In genomic region chr2:215537621-215538020, GRCh38 we compare ENCODE assay signal across 16 cellular contexts.
A peak's percentile ranks its signal among the peaks of the same experiment; 100 is the strongest.
DNase-seq lines count a peak whose midpoint lies in the region; ATAC-seq, FAIRE-seq and TF ChIP-seq lines count a peak whose summit lies in the region.
"Had no signal": no experiment of that assay in that cellular context is flagged by ENCODE, and none has a peak within 500 bp of the region (broad histone marks: within the 10 kb centered on the region; RNA-seq: fewer than 3 reads in every experiment).

No MANE protein-coding gene starts in this region.

- H3K4me2 ChIP-seq in astrocyte (ENCODE audit: low read length), result no peak overlapping the region
- H3K4me2 ChIP-seq in hepatocyte, result no peak overlapping the region
- peak overlapping the region; percentile 61 for H3K4me2 ChIP-seq in smooth muscle cell

- H3K36me3 ChIP-seq in heart left ventricle, result no peaks in the 10 kb centered on the region
- no peaks in the 10 kb centered on the region for H3K36me3 ChIP-seq in left ventricle myocardium inferior
- H3K36me3 ChIP-seq in astrocyte (ENCODE audit: insufficient read depth, low read length), result no peaks in the 10 kb centered on the region
- H3K36me3 ChIP-seq in hepatocyte (replicated peaks; ENCODE audit: insufficient read depth, low read depth), result no peaks in the 10 kb centered on the region
- H3K36me3 ChIP-seq in smooth muscle cell (ENCODE audit: low read depth), result no peaks in the 10 kb centered on the region
- H3K36me3 ChIP-seq in aorta (ENCODE audit: control insufficient read depth in 1 of 2, insufficient read depth in 2 of 2, low read length in 1 of 2), result peaks cover 0 to 2% of the 10 kb centered on the region in 2 donors
- no peaks in the 10 kb centered on the region for H3K36me3 ChIP-seq in mucosa of descending colon (ENCODE audit: low read depth)
- H3K36me3 ChIP-seq: sigmoid colon, vagina, WERI-Rb-1 had no signal

- no peak for TF ChIP-seq POLR2A in heart left ventricle (IDR thresholded peaks at IDR 0.05)

- peaks cover 4% of the 10 kb centered on the region for H3K36me3 Mint-ChIP-seq in astrocyte (ENCODE audit: low read depth, unreplicated experiment)
- H3K36me3 Mint-ChIP-seq: activated CD8-positive, alpha-beta memory T cell treated with anti-CD3 and anti-CD28 coated beads, Interleukin-2, amount 10 ng/mL, durations not matched to agents 7 days and 5 days had no signal

- ATAC-seq in heart left ventricle (peak in 3 of 4 donors; percentile 50 to 56 (median 52)), aorta (ENCODE audit: low FRiP score) (no peak), HG03175 (IDR thresholded peaks at IDR 0.05; ENCODE audit: unreplicated experiment) (no peak), mucosa of descending colon (no peak)
- ATAC-seq: activated CD8-positive, alpha-beta memory T cell treated with anti-CD3 and anti-CD28 coated beads, Interleukin-2, amount 10 ng/mL, durations not matched to agents 7 days and 5 days had no signal

- H3K9ac ChIP-seq in astrocyte (ENCODE audit: low read length) (no peak overlapping the region), smooth muscle cell (ENCODE audit: low read depth) (no peak overlapping the region)

- H3K4me3 ChIP-seq in heart left ventricle, result no peak overlapping the region
- no peak overlapping the region for H3K4me3 ChIP-seq in left ventricle myocardium inferior
- no peak overlapping the region for H3K4me3 ChIP-seq in astrocyte (ENCODE audit: insufficient read depth, low read depth, low read length)
- no peak overlapping the region for H3K4me3 ChIP-seq in hepatocyte
- H3K4me3 ChIP-seq in smooth muscle cell, result no peak overlapping the region
- H3K4me3 ChIP-seq in aorta (ENCODE audit: low read length in 2 of 2), result no peak overlapping the region
- H3K4me3 ChIP-seq in mucosa of descending colon, result no peak overlapping the region
- H3K4me3 ChIP-seq: sigmoid colon, vagina had no signal

- H3F3A ChIP-seq in smooth muscle cell (ENCODE audit: low read depth), result peaks cover 11% of the 10 kb centered on the region

- peak; percentile 65 for FAIRE-seq in astrocyte (lab: Jason Lieb, UNC)

- H3K4me3 Mint-ChIP-seq in astrocyte (ENCODE audit: unreplicated experiment), result no peak overlapping the region
- H3K4me3 Mint-ChIP-seq: activated CD8-positive, alpha-beta memory T cell treated with anti-CD3 and anti-CD28 coated beads, Interleukin-2, amount 10 ng/mL, durations not matched to agents 7 days and 5 days; IgD-negative memory B cell; stimulated activated naive CD8-positive, alpha-beta T cell treated with anti-CD3 and anti-CD28 coated beads, Interleukin-15, Interleukin-2, amounts not matched to agents 100 ng/mL and 50 ng/mL, for 24 hours had no signal

- H3K9me3 ChIP-seq in heart left ventricle (peaks cover 0 to 25% (median 3%) of the 10 kb centered on the region in 12 donors), left ventricle myocardium inferior (replicated peaks) (peaks cover 28% of the 10 kb centered on the region), astrocyte (ENCODE audit: insufficient read depth, low read depth, low read length) (no peaks in the 10 kb centered on the region), hepatocyte (ENCODE audit: low read depth) (no peaks in the 10 kb centered on the region), smooth muscle cell (replicated peaks; ENCODE audit: low read depth) (no peaks in the 10 kb centered on the region), aorta (ENCODE audit: control insufficient read depth, low read length) (peaks cover 1% of the 10 kb centered on the region), mucosa of descending colon (no peaks in the 10 kb centered on the region)
- H3K9me3 ChIP-seq: vagina had no signal

- H3K27ac Mint-ChIP-seq in astrocyte (ENCODE audit: unreplicated experiment), result no peak overlapping the region
- H3K27ac Mint-ChIP-seq: activated CD8-positive, alpha-beta memory T cell treated with anti-CD3 and anti-CD28 coated beads, Interleukin-2, amount 10 ng/mL, durations not matched to agents 7 days and 5 days; IgD-negative memory B cell; stimulated activated naive CD8-positive, alpha-beta T cell treated with anti-CD3 and anti-CD28 coated beads, Interleukin-15, Interleukin-2, amounts not matched to agents 100 ng/mL and 50 ng/mL, for 24 hours had no signal

- no peak for DNase-seq in heart left ventricle
- DNase-seq in left ventricle myocardium inferior, result no peak
- DNase-seq in astrocyte (ENCODE audit: low read depth), result no peak
- DNase-seq in hepatocyte (ENCODE audit: low spot score), result peak; percentile 26
- DNase-seq in smooth muscle cell (lab: John Stamatoyannopoulos, UW; ENCODE audit: unreplicated experiment), result no peak
- no peak for DNase-seq in aorta
- no peak for DNase-seq in mucosa of descending colon
- DNase-seq: activated CD8-positive, alpha-beta memory T cell treated with anti-CD3 and anti-CD28 coated beads, Interleukin-2, amount 10 ng/mL, durations not matched to agents 7 days and 5 days; NCI-H1436 treated with DMSO at 0.1 percent for 48 hours; NCI-H510A; sigmoid colon; WERI-Rb-1 had no signal

- H3K9me2 ChIP-seq in hepatocyte (replicated peaks; ENCODE audit: insufficient read depth), result no peaks in the 10 kb centered on the region

- intact Hi-C loops in heart left ventricle (cut with DNase I) (loop anchor here in 1 of 10 donors (10.0 kb wide), 1 partner anchor 73 kb away; no protein-coding TSS in a partner anchor), left ventricle myocardium inferior (cut with micrococcal nuclease) (no loop called here), aorta (cut with DNase I) (no loop called here), mucosa of descending colon (cut with DNase I, micrococcal nuclease) (no loop called here)

- no peak for TF ChIP-seq CTCF in heart left ventricle (IDR thresholded peaks at IDR 0.05)
- TF ChIP-seq CTCF in left ventricle myocardium inferior (IDR thresholded peaks at IDR 0.05; ENCODE audit: borderline replicate concordance), result no peak
- TF ChIP-seq CTCF in astrocyte (IDR thresholded peaks at IDR 0.05; ENCODE audit: insufficient read depth, low read depth, low read length), result no peak
- TF ChIP-seq CTCF in hepatocyte (IDR thresholded peaks at IDR 0.05; ENCODE audit: poor library complexity), result no peak
- TF ChIP-seq CTCF in smooth muscle cell (IDR thresholded peaks at IDR 0.05; ENCODE audit: borderline replicate concordance, insufficient read depth, poor library complexity, severe bottlenecking), result no peak
- no peak for TF ChIP-seq CTCF in mucosa of descending colon (IDR thresholded peaks at IDR 0.05)

- 37 to 53% (median 45%) methylated on average over 2 of the region's 2 CpGs for WGBS in heart left ventricle, 4 donors
- 65% methylated on average over 2 of the region's 2 CpGs for WGBS in hepatocyte (ENCODE audit: low lambda C conversion rate, missing lambda C conversion rate)
- WGBS in smooth muscle cell (ENCODE audit: low lambda C conversion rate), result 15% methylated on average over 2 of the region's 2 CpGs
- WGBS in aorta, 2 donors, result 53 to 56% methylated on average over 2 of the region's 2 CpGs

- H3K4me1 Mint-ChIP-seq in astrocyte (ENCODE audit: low read depth, unreplicated experiment), result peaks cover 32% of the 10 kb centered on the region
- H3K4me1 Mint-ChIP-seq: activated CD8-positive, alpha-beta memory T cell treated with anti-CD3 and anti-CD28 coated beads, Interleukin-2, amount 10 ng/mL, durations not matched to agents 7 days and 5 days; IgD-negative memory B cell had no signal

- no peaks in the 10 kb centered on the region for H3K27me3 Mint-ChIP-seq in astrocyte (ENCODE audit: low read depth, unreplicated experiment)
- H3K27me3 Mint-ChIP-seq: activated CD8-positive, alpha-beta memory T cell treated with anti-CD3 and anti-CD28 coated beads, Interleukin-2, amount 10 ng/mL, durations not matched to agents 7 days and 5 days; stimulated activated naive CD8-positive, alpha-beta T cell treated with anti-CD3 and anti-CD28 coated beads, Interleukin-15, Interleukin-2, amounts not matched to agents 100 ng/mL and 50 ng/mL, for 24 hours had no signal

- no peaks in the 10 kb centered on the region for H3K27me3 ChIP-seq in heart left ventricle
- H3K27me3 ChIP-seq in left ventricle myocardium inferior (ENCODE audit: low read depth), result no peaks in the 10 kb centered on the region
- no peaks in the 10 kb centered on the region for H3K27me3 ChIP-seq in astrocyte (ENCODE audit: insufficient read depth, low read length)
- no peaks in the 10 kb centered on the region for H3K27me3 ChIP-seq in hepatocyte
- no peaks in the 10 kb centered on the region for H3K27me3 ChIP-seq in smooth muscle cell (ENCODE audit: low read depth)
- no peaks in the 10 kb centered on the region for H3K27me3 ChIP-seq in aorta (ENCODE audit: control insufficient read depth in 1 of 2, insufficient read depth in 2 of 2, low read length in 1 of 2)
- H3K27me3 ChIP-seq: sigmoid colon, vagina had no signal

- no peak overlapping the region for H2AFZ ChIP-seq in astrocyte (ENCODE audit: low read depth, low read length)
- no peak overlapping the region for H2AFZ ChIP-seq in hepatocyte
- peak overlapping the region; percentile 59 for H2AFZ ChIP-seq in smooth muscle cell (ENCODE audit: low read depth)

- peaks cover 18% of the 10 kb centered on the region for H3K9me3 Mint-ChIP-seq in astrocyte (ENCODE audit: unreplicated experiment)

- peaks cover 0 to 35% (median 15%) of the 10 kb centered on the region in 12 donors for H3K4me1 ChIP-seq in heart left ventricle
- H3K4me1 ChIP-seq in left ventricle myocardium inferior, result peaks cover 37% of the 10 kb centered on the region
- H3K4me1 ChIP-seq in astrocyte (ENCODE audit: insufficient read depth, low read length), result peaks cover 24% of the 10 kb centered on the region
- H3K4me1 ChIP-seq in hepatocyte (ENCODE audit: insufficient read depth), result peaks cover 5% of the 10 kb centered on the region
- H3K4me1 ChIP-seq in smooth muscle cell (ENCODE audit: low read depth), result peaks cover 5% of the 10 kb centered on the region
- peaks cover 3 to 7% of the 10 kb centered on the region in 2 donors for H3K4me1 ChIP-seq in aorta (ENCODE audit: control insufficient read depth in 1 of 2, insufficient read depth in 2 of 2, low read length in 2 of 2)
- H3K4me1 ChIP-seq in mucosa of descending colon (ENCODE audit: low read depth), result peaks cover 8% of the 10 kb centered on the region

- H3K27ac ChIP-seq in heart left ventricle (peak overlapping the region in 2 of 12 donors; percentile 30 to 44), left ventricle myocardium inferior (replicated peaks) (no peak overlapping the region), astrocyte (ENCODE audit: low read depth, low read length) (peak overlapping the region; percentile 28), hepatocyte (peak overlapping the region; percentile 61), smooth muscle cell (ENCODE audit: low read depth) (peak overlapping the region; percentile 84), aorta (ENCODE audit: low read depth in 1 of 2, low read length in 2 of 2) (no peak overlapping the region)
- H3K27ac ChIP-seq: sigmoid colon, vagina, WERI-Rb-1 had no signal

- no peaks in the 10 kb centered on the region for H3K79me2 ChIP-seq in astrocyte (ENCODE audit: insufficient read depth, low read length)
- no peaks in the 10 kb centered on the region for H3K79me2 ChIP-seq in hepatocyte
- H3K79me2 ChIP-seq in smooth muscle cell (ENCODE audit: low read depth), result no peaks in the 10 kb centered on the region

- no peaks in the 10 kb centered on the region for H4K20me1 ChIP-seq in astrocyte (ENCODE audit: insufficient read depth, low read length)
- no peaks in the 10 kb centered on the region for H4K20me1 ChIP-seq in hepatocyte (ENCODE audit: insufficient read depth, poor library complexity, severe bottlenecking)
- H4K20me1 ChIP-seq in smooth muscle cell (ENCODE audit: low read depth), result no peaks in the 10 kb centered on the region

Comparison
In these comparisons a context has a peak if more than half of its experiments do, and no peak if none do; other contexts are left out.
1. ATAC-seq: peak in heart left ventricle (3 of 4); none in aorta (single experiment), HG03175 (single experiment) and mucosa of descending colon (single experiment).
2. H3K27ac ChIP-seq: peak in astrocyte (single experiment), hepatocyte (single experiment) and smooth muscle cell (single experiment); none in left ventricle myocardium inferior (single experiment) and aorta (0 of 2).